Comparison of ENCODE assay signal across 14 cellular contexts in genomic region chr2:167941604-167942003, GRCh38.
DNase-seq lines count a peak whose midpoint lies in the region; ATAC-seq and TF ChIP-seq lines count a peak whose summit lies in the region.
"Had no signal": no experiment of that assay in that cellular context is flagged by ENCODE, and none has a peak within 500 bp of the region (broad histone marks: within the 10 kb centered on the region; RNA-seq: fewer than 3 reads in every experiment).

No MANE protein-coding gene starts in this region.

- no peak overlapping the region for H3K4ac ChIP-seq in neuronal stem cell (ENCODE audit: low read length)

- H3K4me3 Mint-ChIP-seq in WTC11 (no peak overlapping the region), mesothelial cell of epicardium (no peak overlapping the region)
- H3K4me3 Mint-ChIP-seq: CD4-positive, alpha-beta memory T cell; H9 had no signal

- no peak overlapping the region for H3K4me2 ChIP-seq in neuronal stem cell (ENCODE audit: insufficient read depth, low read length, poor library complexity, severe bottlenecking)

- no peak overlapping the region for H2BK120ac ChIP-seq in neuronal stem cell (ENCODE audit: low read depth, low read length)

- H3K14ac ChIP-seq in neuronal stem cell (ENCODE audit: low read length): no peak overlapping the region

- H3K79me1 ChIP-seq in neuronal stem cell (ENCODE audit: low read depth, low read length): no peaks in the 10 kb centered on the region

- no peak for TF ChIP-seq CTCF in WTC11 (IDR thresholded peaks at IDR 0.05)
- no peak for TF ChIP-seq CTCF in mesothelial cell of epicardium (IDR thresholded peaks at IDR 0.05; ENCODE audit: unreplicated experiment)
- TF ChIP-seq CTCF in lower lobe of right lung (IDR thresholded peaks at IDR 0.05): no peak

- no peaks in the 10 kb centered on the region for H3K36me3 ChIP-seq in neuronal stem cell (replicated peaks in 1 of 2; ENCODE audit: control insufficient read depth in 2 of 2, insufficient read depth in 2 of 2, low read length in 2 of 2)
- H3K36me3 ChIP-seq in lower lobe of right lung: no peaks in the 10 kb centered on the region

- DNase-seq in WTC11 (ENCODE audit: low spot score) (no peak), mesothelial cell of epicardium (ENCODE audit: low spot score in 2 of 2, unreplicated experiment in 2 of 2) (no peak), neuronal stem cell (ENCODE audit: low spot score) (no peak), lower lobe of right lung (no peak)
- DNase-seq: C1 segment of cervical spinal cord; Caco-2; CD4-positive, alpha-beta memory T cell; DMS153; DND-41; H9 had no signal

- H2BK12ac ChIP-seq in neuronal stem cell (ENCODE audit: low read length): no peak overlapping the region

- H3K18ac ChIP-seq in neuronal stem cell (ENCODE audit: low read length): peak overlapping the region; percentile 81

- H3K27me3 Mint-ChIP-seq in WTC11 (ENCODE audit: low read depth): no peaks in the 10 kb centered on the region
- no peaks in the 10 kb centered on the region for H3K27me3 Mint-ChIP-seq in mesothelial cell of epicardium (ENCODE audit: low read depth)

- POLR2A ChIA-PET in WTC11 (lab: Charles Lee): no interaction called here

- H3K27ac Mint-ChIP-seq in WTC11 (peak overlapping the region; percentile 7; the same call in 1 of the 2 replicates), mesothelial cell of epicardium (peak overlapping the region; percentile 37)
- H3K27ac Mint-ChIP-seq: CD4-positive, alpha-beta memory T cell had no signal

- WGBS in neuronal stem cell (ENCODE audit: extremely low coverage in 2 of 2, insufficient read length in 2 of 2, insufficient replicate concordance in 1 of 2), 2 donors: 100% methylated on average over 1 of the region's 9 CpGs; no CpG with 5 or more reads in 1 of the 2 donors

- no peaks in the 10 kb centered on the region for H3K36me3 Mint-ChIP-seq in WTC11
- H3K36me3 Mint-ChIP-seq in mesothelial cell of epicardium: no peaks in the 10 kb centered on the region
- H3K36me3 Mint-ChIP-seq: CD4-positive, alpha-beta memory T cell had no signal

- no peak overlapping the region for H2AK5ac ChIP-seq in neuronal stem cell (ENCODE audit: low read depth, low read length)

- H3K4me3 ChIP-seq in neuronal stem cell (ENCODE audit: low read length in 2 of 2): no peak overlapping the region
- H3K4me3 ChIP-seq in lower lobe of right lung: no peak overlapping the region
- H3K4me3 ChIP-seq: GM12878 had no signal

- no peak overlapping the region for H3K9ac ChIP-seq in neuronal stem cell (ENCODE audit: low read depth, low read length, poor library complexity)

- H3K27ac ChIP-seq in neuronal stem cell (replicated peaks; ENCODE audit: low read length) (no peak overlapping the region), lower lobe of right lung (no peak overlapping the region)

- CTCF ChIA-PET in WTC11 (lab: Charles Lee): interaction anchor here (1.0 kb wide), 1 partner anchor 1041 kb away, joined by 3 read pairs; no protein-coding TSS in a partner anchor

- no peak overlapping the region for H4K8ac ChIP-seq in neuronal stem cell (ENCODE audit: low read depth, low read length)

- H3K27me3 ChIP-seq in neuronal stem cell (ENCODE audit: control insufficient read depth in 3 of 3, insufficient read depth in 3 of 3, low read depth in 1 of 3, low read length in 3 of 3) (no peaks in the 10 kb centered on the region), lower lobe of right lung (ENCODE audit: low read depth) (no peaks in the 10 kb centered on the region)

- peak overlapping the region; percentile 28 for H4K91ac ChIP-seq in neuronal stem cell (ENCODE audit: low read depth, low read length, poor library complexity)

- ATAC-seq in WTC11 (no peak), lower lobe of right lung (no peak), GM18502 (IDR thresholded peaks at IDR 0.05; ENCODE audit: poor library complexity, unreplicated experiment) (no peak), GM21737 (IDR thresholded peaks at IDR 0.05; ENCODE audit: unreplicated experiment) (no peak)
- ATAC-seq: GM12878, HCT116 had no signal

- H2AFZ ChIP-seq in neuronal stem cell (ENCODE audit: low read length): peak overlapping the region; percentile 3

- H2BK15ac ChIP-seq in neuronal stem cell (ENCODE audit: low read length): no peak overlapping the region

- H2BK5ac ChIP-seq in neuronal stem cell (ENCODE audit: low read length): no peak overlapping the region

- H3K4me1 Mint-ChIP-seq in WTC11 (peaks cover 13% of the 10 kb centered on the region), mesothelial cell of epicardium (peaks cover 23% of the 10 kb centered on the region)
- H3K4me1 Mint-ChIP-seq: CD4-positive, alpha-beta memory T cell had no signal

- H3K9me3 Mint-ChIP-seq in WTC11 (peaks cover 13% of the 10 kb centered on the region), mesothelial cell of epicardium (peaks cover 10% of the 10 kb centered on the region)
- H3K9me3 Mint-ChIP-seq: H9 had no signal

- H3K9me3 ChIP-seq in neuronal stem cell (replicated peaks in 1 of 2; ENCODE audit: control insufficient read depth in 2 of 2, insufficient read depth in 1 of 2, low read depth in 1 of 2, low read length in 2 of 2) (peaks cover 0 to 4% of the 10 kb centered on the region in 2 donors), lower lobe of right lung (no peaks in the 10 kb centered on the region)
- H3K9me3 ChIP-seq: Caco-2 had no signal

- intact Hi-C loops in lower lobe of right lung (cut with DNase I): no loop called here

- H3K4me1 ChIP-seq in neuronal stem cell (ENCODE audit: control insufficient read depth in 2 of 2, insufficient read depth in 1 of 2, low read depth in 1 of 2, low read length in 2 of 2): peaks cover 9 to 11% of the 10 kb centered on the region in 2 donors
- no peaks in the 10 kb centered on the region for H3K4me1 ChIP-seq in lower lobe of right lung
- H3K4me1 ChIP-seq: Caco-2 had no signal

- no peak overlapping the region for H3K23ac ChIP-seq in neuronal stem cell (ENCODE audit: low read depth, low read length, poor library complexity)

TF ChIP-seq in WTC11, 78 proteins besides CTCF, POLR2A, EP300 and RAD21 (continues in another document):
- TF ChIP-seq EMX1 (CRISPR knock-in tag; IDR thresholded peaks at IDR 0.05) (no peak), NR2C2 (CRISPR knock-in tag; IDR thresholded peaks at IDR 0.05) (no peak), ESRRA (CRISPR knock-in tag; IDR thresholded peaks at IDR 0.05; ENCODE audit: borderline replicate concordance) (no peak), CREB1 (CRISPR knock-in tag; IDR thresholded peaks at IDR 0.05) (no peak), TCF7 (CRISPR knock-in tag; IDR thresholded peaks at IDR 0.05; ENCODE audit: low read depth) (no peak), GRHL2 (CRISPR knock-in tag; IDR thresholded peaks at IDR 0.05; ENCODE audit: insufficient replicate concordance, severe bottlenecking) (no peak), ZBTB21 (CRISPR knock-in tag; IDR thresholded peaks at IDR 0.05; ENCODE audit: borderline replicate concordance) (no peak), NFE2L1 (CRISPR knock-in tag; IDR thresholded peaks at IDR 0.05) (no peak), ZNF416 (CRISPR knock-in tag; IDR thresholded peaks at IDR 0.05) (no peak), FOXK1 (CRISPR knock-in tag; IDR thresholded peaks at IDR 0.05) (no peak), IRF2 (CRISPR knock-in tag; IDR thresholded peaks at IDR 0.05; ENCODE audit: borderline replicate concordance, low read depth) (no peak), NR1H2 (CRISPR knock-in tag; IDR thresholded peaks at IDR 0.05) (no peak), ZNF281 (CRISPR knock-in tag; IDR thresholded peaks at IDR 0.05) (no peak)
- TF ChIP-seq, protein P1, sequence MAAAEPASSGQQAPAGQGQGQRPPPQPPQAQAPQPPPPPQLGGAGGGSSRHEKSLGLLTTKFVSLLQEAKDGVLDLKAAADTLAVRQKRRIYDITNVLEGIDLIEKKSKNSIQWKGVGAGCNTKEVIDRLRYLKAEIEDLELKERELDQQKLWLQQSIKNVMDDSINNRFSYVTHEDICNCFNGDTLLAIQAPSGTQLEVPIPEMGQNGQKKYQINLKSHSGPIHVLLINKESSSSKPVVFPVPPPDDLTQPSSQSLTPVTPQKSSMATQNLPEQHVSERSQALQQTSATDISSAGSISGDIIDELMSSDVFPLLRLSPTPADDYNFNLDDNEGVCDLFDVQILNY (CRISPR knock-in tag; IDR thresholded peaks at IDR 0.05): no peak
- TF ChIP-seq, protein P2, sequence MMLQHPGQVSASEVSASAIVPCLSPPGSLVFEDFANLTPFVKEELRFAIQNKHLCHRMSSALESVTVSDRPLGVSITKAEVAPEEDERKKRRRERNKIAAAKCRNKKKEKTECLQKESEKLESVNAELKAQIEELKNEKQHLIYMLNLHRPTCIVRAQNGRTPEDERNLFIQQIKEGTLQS (CRISPR knock-in tag; conservative IDR thresholded peaks at IDR 0.05): no peak
- TF ChIP-seq, protein P3, sequence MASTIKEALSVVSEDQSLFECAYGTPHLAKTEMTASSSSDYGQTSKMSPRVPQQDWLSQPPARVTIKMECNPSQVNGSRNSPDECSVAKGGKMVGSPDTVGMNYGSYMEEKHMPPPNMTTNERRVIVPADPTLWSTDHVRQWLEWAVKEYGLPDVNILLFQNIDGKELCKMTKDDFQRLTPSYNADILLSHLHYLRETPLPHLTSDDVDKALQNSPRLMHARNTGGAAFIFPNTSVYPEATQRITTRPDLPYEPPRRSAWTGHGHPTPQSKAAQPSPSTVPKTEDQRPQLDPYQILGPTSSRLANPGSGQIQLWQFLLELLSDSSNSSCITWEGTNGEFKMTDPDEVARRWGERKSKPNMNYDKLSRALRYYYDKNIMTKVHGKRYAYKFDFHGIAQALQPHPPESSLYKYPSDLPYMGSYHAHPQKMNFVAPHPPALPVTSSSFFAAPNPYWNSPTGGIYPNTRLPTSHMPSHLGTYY (CRISPR knock-in tag; IDR thresholded peaks at IDR 0.05): no peak
